Comparison of ENCODE assay signal across 19 cellular contexts in genomic region chr9:129070670-129071525, GRCh38. TPM values are rescaled to one million over a fixed set of nuclear protein-coding genes. Genes with fewer than 3 reads are reported as not detected.
A peak's percentile ranks its signal among the peaks of the same experiment; 100 is the strongest.
DNase-seq lines count a peak whose midpoint lies in the region; ATAC-seq, FAIRE-seq and TF ChIP-seq lines count a peak whose summit lies in the region.
"Had no signal": no experiment of that assay in that cellular context is flagged by ENCODE, and none has a peak within 500 bp of the region (broad histone marks: within the 10 kb centered on the region; RNA-seq: fewer than 3 reads in every experiment).

No MANE protein-coding gene starts in this region.

- 88% methylated on average over 6 of the region's 21 CpGs for WGBS in HepG2 (ENCODE audit: low lambda C conversion rate)

- no peak for TF ChIP-seq POLR2A in HepG2 (IDR thresholded peaks at IDR 0.05; ENCODE audit: insufficient read depth in 1 of 2, low read depth in 2 of 2, low read length in 2 of 2)

- BruUV-seq in HepG2 (replicated peaks; lab: Mats Ljungman, UMichigan), result no TSS peak

- ATAC-seq in T-cell (replicated peaks in 1 of 4) (no peak), HepG2 (no peak), GM21423 (IDR thresholded peaks at IDR 0.05; ENCODE audit: unreplicated experiment) (no peak)
- ATAC-seq: GM12878, natural killer cell, SK-N-SH treated with all-trans-retinoic acid at 6 μM for 48 hours had no signal

- H3K4me1 Mint-ChIP-seq in T-cell, result peaks cover 29 to 52% (median 42%) of the 10 kb centered on the region in 3 donors
- peaks cover 39% of the 10 kb centered on the region for H3K4me1 Mint-ChIP-seq in activated CD4-positive, alpha-beta memory T cell treated with anti-CD3 and anti-CD28 coated beads, Interleukin-2, amount 10 ng/mL, durations not matched to agents 7 days and 5 days

- H3K27ac Mint-ChIP-seq in T-cell, result peak overlapping the region; percentile 46 to 58
- H3K27ac Mint-ChIP-seq in activated CD4-positive, alpha-beta memory T cell treated with anti-CD3 and anti-CD28 coated beads, Interleukin-2, amount 10 ng/mL, durations not matched to agents 7 days and 5 days, result no peak overlapping the region
- H3K27ac Mint-ChIP-seq: memory B cell had no signal

- peaks cover 10 to 32% (median 16%) of the 10 kb centered on the region in 11 experiments for H3K36me3 ChIP-seq in BLaER1 treated with 17β-estradiol and CSF1 and Interleukin-3, amounts not matched to agents 10 nM and 100 nM
- peaks cover 3 to 16% of the 10 kb centered on the region in 2 experiments; a peak in 4 of 5 replicates for H3K36me3 ChIP-seq in HepG2 (replicated peaks in 1 of 2; ENCODE audit: control insufficient read depth in 1 of 2, insufficient read depth in 2 of 2, low read length in 2 of 2)
- H3K36me3 ChIP-seq in BE2C, result peaks cover 9% of the 10 kb centered on the region

- H3K27ac ChIP-seq in BLaER1 treated with 17β-estradiol and CSF1 and Interleukin-3, amounts not matched to agents 10 nM and 100 nM, result peak overlapping the region in 10 of 11 experiments; percentile 73 to 98 (median 92); a peak in 19 of 22 replicates
- no peak overlapping the region for H3K27ac ChIP-seq in HepG2 (ENCODE audit: extremely low read length, insufficient read depth, low read length)

- H3K9me3 Mint-ChIP-seq in T-cell, result no peaks in the 10 kb centered on the region
- no peaks in the 10 kb centered on the region for H3K9me3 Mint-ChIP-seq in activated CD4-positive, alpha-beta memory T cell treated with anti-CD3 and anti-CD28 coated beads, Interleukin-2, amount 10 ng/mL, durations not matched to agents 7 days and 5 days
- H3K9me3 Mint-ChIP-seq: memory B cell, natural killer cell had no signal

- no peaks in the 10 kb centered on the region for H3K79me2 ChIP-seq in HepG2 (ENCODE audit: insufficient read depth, low read length)

- in situ Hi-C loops in HepG2 (cut with HindIII; ENCODE audit: extremely low pct_ligation_motif_present, low pct_unique_long_range_greater_than_20kb), result no loop called here

- POLR2A ChIA-PET in T-cell (lab: Charles Lee), result no interaction called here
- POLR2A ChIA-PET in HepG2 (lab: Yijun Ruan, JAX), result no interaction called here
- POLR2A ChIA-PET in activated CD4-positive, alpha-beta memory T cell treated with anti-CD3 and anti-CD28 coated beads, Interleukin-2, amount 10 ng/mL, durations not matched to agents 7 days and 5 days (lab: Charles Lee), result interaction anchor here (0.9 to 4.6 kb wide), 2 partner anchors 10 to 33 kb away, joined by 3 to 25 read pairs; partner anchors contain the start of gene DOLPP1

- H2AFZ ChIP-seq in HepG2 (ENCODE audit: low read length), result no peak overlapping the region

- no peak for TF ChIP-seq RAD21 in HepG2 (CRISPR knock-in tag; IDR thresholded peaks at IDR 0.05)

- H3K9ac ChIP-seq in BLaER1 treated with 17β-estradiol and CSF1 and Interleukin-3, amounts not matched to agents 10 nM and 100 nM, result peak overlapping the region; percentile 27 to 87 (median 81); a peak in 20 of 22 replicates
- H3K9ac ChIP-seq in HepG2 (ENCODE audit: insufficient read depth, low read depth, low read length), result no peak overlapping the region

- no peaks in the 10 kb centered on the region for H3K36me3 Mint-ChIP-seq in T-cell
- H3K36me3 Mint-ChIP-seq in activated CD4-positive, alpha-beta memory T cell treated with anti-CD3 and anti-CD28 coated beads, Interleukin-2, amount 10 ng/mL, durations not matched to agents 7 days and 5 days (ENCODE audit: low read depth), result peaks cover 10% of the 10 kb centered on the region
- H3K36me3 Mint-ChIP-seq: memory B cell, natural killer cell had no signal

- CTCF ChIA-PET in T-cell (lab: Charles Lee) (no interaction called here), HepG2 (lab: Yijun Ruan, JAX; ENCODE audit: low intra/inter-chr PET ratio, low total read pairs) (no interaction called here)
- CTCF ChIA-PET in activated CD4-positive, alpha-beta memory T cell treated with anti-CD3 and anti-CD28 coated beads, Interleukin-2, amount 10 ng/mL, durations not matched to agents 7 days and 5 days (lab: Charles Lee), result no interaction called here

- H3K27me3 ChIP-seq in BLaER1 treated with 17β-estradiol and CSF1 and Interleukin-3, amounts not matched to agents 10 nM and 100 nM, result no peaks in the 10 kb centered on the region
- H3K27me3 ChIP-seq in HepG2 (ENCODE audit: control insufficient read depth in 1 of 2, insufficient read depth in 2 of 2, low read length in 2 of 2) (no peaks in the 10 kb centered on the region), BE2C (no peaks in the 10 kb centered on the region)
- H3K27me3 ChIP-seq: stomach had no signal

- H3K4me2 ChIP-seq in BLaER1 treated with 17β-estradiol and CSF1 and Interleukin-3, amounts not matched to agents 10 nM and 100 nM, result peak overlapping the region; percentile 82 to 99 (median 97)
- H3K4me2 ChIP-seq in HepG2 (ENCODE audit: low read depth, low read length), result no peak overlapping the region

- no peak for TF ChIP-seq CTCF in HepG2 (CRISPR knock-in tag; IDR thresholded peaks at IDR 0.05)
- TF ChIP-seq CTCF in BE2C (IDR thresholded peaks at IDR 0.05; ENCODE audit: low read depth, low read length), result no peak

- intact Hi-C loops in HepG2 (cut with micrococcal nuclease; ENCODE audit: unreplicated experiment), result no loop called here

- DNase-seq in CMK (ENCODE audit: low read depth) (peak; percentile 24), T-cell (no peak), HepG2 (ENCODE audit: low spot score) (no peak), BE2C (no peak)
- DNase-seq in activated CD4-positive, alpha-beta memory T cell treated with anti-CD3 and anti-CD28 coated beads, Interleukin-2, amount 10 ng/mL, durations not matched to agents 7 days and 5 days, result no peak
- DNase-seq: activated CD4-positive, alpha-beta T cell treated with anti-CD3 and anti-CD28 coated beads for 4 hours; activated T-cell treated with anti-CD3 and anti-CD28 coated beads for 4 hours; hippocampal formation; natural killer cell; NCI-H1694; NCI-H446 treated with DMSO at 0.1 percent for 48 hours; trophoblast cell had no signal

- no peaks in the 10 kb centered on the region for H3K9me3 ChIP-seq in BLaER1 treated with 17β-estradiol and CSF1 and Interleukin-3, amounts not matched to agents 10 nM and 100 nM (replicated peaks in 1 of 11)
- no peaks in the 10 kb centered on the region for H3K9me3 ChIP-seq in HepG2 (ENCODE audit: low read length)
- H3K9me3 ChIP-seq in BE2C, result no peaks in the 10 kb centered on the region
- H3K9me3 ChIP-seq: HAP-1, stomach had no signal

- H3K4me3 ChIP-seq in BLaER1 treated with 17β-estradiol and CSF1 and Interleukin-3, amounts not matched to agents 10 nM and 100 nM, result peak overlapping the region in 7 of 10 experiments; percentile 43 to 53 (median 49); a peak in 12 of 20 replicates
- H3K4me3 ChIP-seq in HepG2 (replicated peaks in 1 of 3; ENCODE audit: insufficient read depth in 1 of 3, low read depth in 2 of 3, low read length in 3 of 3) (no peak overlapping the region), BE2C (ENCODE audit: low read depth, low read length) (no peak overlapping the region)
- H3K4me3 ChIP-seq: GM12878, HAP-1, stomach had no signal

- H3K27me3 Mint-ChIP-seq in T-cell, result no peaks in the 10 kb centered on the region
- H3K27me3 Mint-ChIP-seq in activated CD4-positive, alpha-beta memory T cell treated with anti-CD3 and anti-CD28 coated beads, Interleukin-2, amount 10 ng/mL, durations not matched to agents 7 days and 5 days, result no peaks in the 10 kb centered on the region
- H3K27me3 Mint-ChIP-seq: memory B cell had no signal

- peak overlapping the region in 1 of 3 donors; percentile 15 for H3K4me3 Mint-ChIP-seq in T-cell
- no peak overlapping the region for H3K4me3 Mint-ChIP-seq in activated CD4-positive, alpha-beta memory T cell treated with anti-CD3 and anti-CD28 coated beads, Interleukin-2, amount 10 ng/mL, durations not matched to agents 7 days and 5 days
- H3K4me3 Mint-ChIP-seq: memory B cell, natural killer cell had no signal

- TF ChIP-seq EP300 in HepG2 (IDR thresholded peaks at IDR 0.05; ENCODE audit: low read depth in 2 of 2, low read length in 2 of 2), result no peak
- TF ChIP-seq EP300 in HepG2 (CRISPR knock-in tag; IDR thresholded peaks at IDR 0.05; ENCODE audit: borderline replicate concordance), result no peak

- no peaks in the 10 kb centered on the region for H4K20me1 ChIP-seq in BLaER1 treated with 17β-estradiol and CSF1 and Interleukin-3, amounts not matched to agents 10 nM and 100 nM
- H4K20me1 ChIP-seq in HepG2 (ENCODE audit: insufficient read depth, low read length), result no peaks in the 10 kb centered on the region

- H3K4me1 ChIP-seq in BLaER1 treated with 17β-estradiol and CSF1 and Interleukin-3, amounts not matched to agents 10 nM and 100 nM, result peaks cover 42 to 54% (median 52%) of the 10 kb centered on the region in 10 experiments
- peaks cover 19% of the 10 kb centered on the region for H3K4me1 ChIP-seq in HepG2 (ENCODE audit: insufficient read depth, low read length)
- H3K4me1 ChIP-seq in BE2C, result peaks cover 16% of the 10 kb centered on the region
- H3K4me1 ChIP-seq: HAP-1 had no signal

- FAIRE-seq in HepG2 (lab: Jason Lieb, UNC), result no peak
- FAIRE-seq: GM12878 had no signal

RNA-seq across cellular contexts. Expression of gene DOLPP1, which starts 10.0 kb away (rescaled TPM):
- total RNA-seq in T-cell (10 to 100 TPM in 3 of 5 donors, 1 to 10 TPM in 2; 5.1 to 14.4 (median 11.8) TPM), HepG2 (2016; rRNA removed; fragmentation: Illumina TruSeq; extraction: Trizol) (15.1 and 34.1 TPM in 2 replicates)
- 4.4 and 4.8 TPM in 2 replicates for total RNA-seq in HepG2 (2016; cell fraction: cytosol; rRNA removed; fragmentation: Illumina TruSeq; extraction: Trizol; ENCODE audit: low read depth)
- 14.3 and 33.9 TPM in 2 replicates for total RNA-seq in HepG2 (2016; cell fraction: insoluble cytoplasmic fraction; rRNA removed; fragmentation: Illumina TruSeq; extraction: Trizol)
- 11.5 and 12.2 TPM in 2 replicates for total RNA-seq in HepG2 (2016; cell fraction: membrane; rRNA removed; fragmentation: Illumina TruSeq; extraction: Trizol)
- total RNA-seq in HepG2 (2016; cell fraction: nucleus; rRNA removed; fragmentation: Illumina TruSeq; extraction: Trizol), result 27.9 and 34.5 TPM in 2 replicates
- polyA plus RNA-seq in HepG2 (2011; rRNA removed), result 20.9 and 21.0 TPM in 2 replicates
- polyA plus RNA-seq in HepG2 (2011; cell fraction: cytosol; rRNA removed), result 18.4 and 24.7 TPM in 2 replicates
- 17.8 and 22.4 TPM in 2 replicates for polyA plus RNA-seq in HepG2 (2011; cell fraction: nucleus; rRNA removed)
- polyA plus RNA-seq in HepG2 (2012), result 7.5 and 9.0 TPM in 2 replicates
- 3.5 and 3.7 TPM in 2 replicates for polyA plus RNA-seq in HepG2 (2016; cell fraction: cytosol; fragmentation: Illumina TruSeq; extraction: Trizol; ENCODE audit: low read depth)
- 15.8 and 16.0 TPM in 2 replicates for polyA plus RNA-seq in HepG2 (2016; cell fraction: insoluble cytoplasmic fraction; fragmentation: Illumina TruSeq; extraction: Trizol; ENCODE audit: low read depth)
- polyA plus RNA-seq in HepG2 (2016; cell fraction: membrane; fragmentation: Illumina TruSeq; extraction: Trizol; ENCODE audit: low read depth), result 6.2 and 7.2 TPM in 2 replicates
- 48.2 and 51.4 TPM in 2 replicates for polyA plus RNA-seq in HepG2 (2016; cell fraction: nucleus; fragmentation: Illumina TruSeq; extraction: Trizol; ENCODE audit: insufficient read depth, low read depth)
- polyA minus RNA-seq in HepG2 (2011; rRNA and poly(A)+ RNA removed; ENCODE audit: low replicate concordance), result 31.9 and 42.4 TPM in 2 replicates
- 9.3 and 12.5 TPM in 2 replicates for polyA minus RNA-seq in HepG2 (2011; cell fraction: cytosol; rRNA and poly(A)+ RNA removed)
- 4.4 and 6.6 TPM in 2 replicates for polyA minus RNA-seq in HepG2 (2011; cell fraction: nucleus; rRNA and poly(A)+ RNA removed)
- polyA plus RNA-seq in BE2C (2012; ENCODE audit: insufficient read depth, insufficient read length, low read depth), result 116 TPM
- 10 to 100 TPM; 12.9 to 16.3 TPM for total RNA-seq in activated CD4-positive, alpha-beta memory T cell treated with anti-CD3 and anti-CD28 coated beads, Interleukin-2, amount 10 ng/mL, durations not matched to agents 7 days and 5 days

RNA-seq across cellular contexts. Expression of gene MIGA2, which starts 34.5 kb away (rescaled TPM):
- total RNA-seq in T-cell (10 to 100 TPM; 60.8 to 95.7 (median 83.4) TPM), HepG2 (2016; rRNA removed; fragmentation: Illumina TruSeq; extraction: Trizol) (8.9 and 17.1 TPM in 2 replicates)
- total RNA-seq in HepG2 (2016; cell fraction: cytosol; rRNA removed; fragmentation: Illumina TruSeq; extraction: Trizol; ENCODE audit: low read depth), result 5.8 TPM in 2 replicates
- 8.3 and 17.7 TPM in 2 replicates for total RNA-seq in HepG2 (2016; cell fraction: insoluble cytoplasmic fraction; rRNA removed; fragmentation: Illumina TruSeq; extraction: Trizol)
- total RNA-seq in HepG2 (2016; cell fraction: membrane; rRNA removed; fragmentation: Illumina TruSeq; extraction: Trizol), result 6.6 and 6.9 TPM in 2 replicates
- 22.2 and 26.2 TPM in 2 replicates for total RNA-seq in HepG2 (2016; cell fraction: nucleus; rRNA removed; fragmentation: Illumina TruSeq; extraction: Trizol)
- 10.8 and 12.2 TPM in 2 replicates for polyA plus RNA-seq in HepG2 (2011; rRNA removed)
- 4.8 and 7.2 TPM in 2 replicates for polyA plus RNA-seq in HepG2 (2011; cell fraction: cytosol; rRNA removed)
- 118 and 145 TPM in 2 replicates for polyA plus RNA-seq in HepG2 (2011; cell fraction: nucleus; rRNA removed)
- 3.9 and 9.8 TPM in 2 replicates for polyA plus RNA-seq in HepG2 (2012)
- 1.3 and 1.6 TPM in 2 replicates for polyA plus RNA-seq in HepG2 (2016; cell fraction: cytosol; fragmentation: Illumina TruSeq; extraction: Trizol; ENCODE audit: low read depth)
- 5.8 and 6.3 TPM in 2 replicates for polyA plus RNA-seq in HepG2 (2016; cell fraction: insoluble cytoplasmic fraction; fragmentation: Illumina TruSeq; extraction: Trizol; ENCODE audit: low read depth)
- polyA plus RNA-seq in HepG2 (2016; cell fraction: membrane; fragmentation: Illumina TruSeq; extraction: Trizol; ENCODE audit: low read depth), result 3.4 and 4.3 TPM in 2 replicates
- polyA plus RNA-seq in HepG2 (2016; cell fraction: nucleus; fragmentation: Illumina TruSeq; extraction: Trizol; ENCODE audit: insufficient read depth, low read depth), result 44.0 and 50.8 TPM in 2 replicates
- 17.4 and 26.1 TPM in 2 replicates for polyA minus RNA-seq in HepG2 (2011; rRNA and poly(A)+ RNA removed; ENCODE audit: low replicate concordance)
- polyA minus RNA-seq in HepG2 (2011; cell fraction: cytosol; rRNA and poly(A)+ RNA removed), result 4.4 and 5.0 TPM in 2 replicates
- polyA minus RNA-seq in HepG2 (2011; cell fraction: nucleus; rRNA and poly(A)+ RNA removed), result 18.5 and 19.6 TPM in 2 replicates
- polyA plus RNA-seq in BE2C (2012; ENCODE audit: insufficient read depth, insufficient read length, low read depth), result 71.4 TPM
- 10 to 100 TPM; 36.5 to 40.9 TPM for total RNA-seq in activated CD4-positive, alpha-beta memory T cell treated with anti-CD3 and anti-CD28 coated beads, Interleukin-2, amount 10 ng/mL, durations not matched to agents 7 days and 5 days

RNA-seq across cellular contexts. Expression of gene CRAT, which starts 39.7 kb away (rescaled TPM):
- total RNA-seq in T-cell (10 to 100 TPM in 4 of 5 donors, 1 to 10 TPM in 1; 6.6 to 17.5 (median 13.9) TPM), HepG2 (2016; rRNA removed; fragmentation: Illumina TruSeq; extraction: Trizol) (26.6 and 29.3 TPM in 2 replicates)
- total RNA-seq in HepG2 (2016; cell fraction: cytosol; rRNA removed; fragmentation: Illumina TruSeq; extraction: Trizol; ENCODE audit: low read depth), result 13.7 and 20.3 TPM in 2 replicates
- total RNA-seq in HepG2 (2016; cell fraction: insoluble cytoplasmic fraction; rRNA removed; fragmentation: Illumina TruSeq; extraction: Trizol), result 24.5 and 28.0 TPM in 2 replicates
- total RNA-seq in HepG2 (2016; cell fraction: membrane; rRNA removed; fragmentation: Illumina TruSeq; extraction: Trizol), result 27.1 and 32.0 TPM in 2 replicates
- 17.6 and 18.1 TPM in 2 replicates for total RNA-seq in HepG2 (2016; cell fraction: nucleus; rRNA removed; fragmentation: Illumina TruSeq; extraction: Trizol)
- 26.1 and 31.1 TPM in 2 replicates for polyA plus RNA-seq in HepG2 (2011; rRNA removed)
- polyA plus RNA-seq in HepG2 (2011; cell fraction: cytosol; rRNA removed), result 21.4 and 24.4 TPM in 2 replicates
- 62.4 and 63.9 TPM in 2 replicates for polyA plus RNA-seq in HepG2 (2011; cell fraction: nucleus; rRNA removed)
- 32.3 and 32.7 TPM in 2 replicates for polyA plus RNA-seq in HepG2 (2012)
- 18.5 and 23.3 TPM in 2 replicates for polyA plus RNA-seq in HepG2 (2016; cell fraction: cytosol; fragmentation: Illumina TruSeq; extraction: Trizol; ENCODE audit: low read depth)
- 27.2 and 34.4 TPM in 2 replicates for polyA plus RNA-seq in HepG2 (2016; cell fraction: insoluble cytoplasmic fraction; fragmentation: Illumina TruSeq; extraction: Trizol; ENCODE audit: low read depth)
- polyA plus RNA-seq in HepG2 (2016; cell fraction: membrane; fragmentation: Illumina TruSeq; extraction: Trizol; ENCODE audit: low read depth), result 26.8 and 32.7 TPM in 2 replicates
- 29.5 and 29.9 TPM in 2 replicates for polyA plus RNA-seq in HepG2 (2016; cell fraction: nucleus; fragmentation: Illumina TruSeq; extraction: Trizol; ENCODE audit: insufficient read depth, low read depth)
- 7.1 and 60.6 TPM in 2 replicates for polyA minus RNA-seq in HepG2 (2011; rRNA and poly(A)+ RNA removed; ENCODE audit: low replicate concordance)
- 24.5 and 25.6 TPM in 2 replicates for polyA minus RNA-seq in HepG2 (2011; cell fraction: cytosol; rRNA and poly(A)+ RNA removed)
- 11.7 and 16.0 TPM in 2 replicates for polyA minus RNA-seq in HepG2 (2011; cell fraction: nucleus; rRNA and poly(A)+ RNA removed)
- 15.2 TPM for polyA plus RNA-seq in BE2C (2012; ENCODE audit: insufficient read depth, insufficient read length, low read depth)
- total RNA-seq in activated CD4-positive, alpha-beta memory T cell treated with anti-CD3 and anti-CD28 coated beads, Interleukin-2, amount 10 ng/mL, durations not matched to agents 7 days and 5 days, result 10 to 100 TPM; 17.3 to 18.2 TPM

RNA-seq across cellular contexts. Expression of gene PTPA, which starts 40.3 kb away (rescaled TPM):
- total RNA-seq in T-cell, result 10 to 100 TPM; 51.3 to 71.5 (median 65.5) TPM
- total RNA-seq in HepG2 (2016; rRNA removed; fragmentation: Illumina TruSeq; extraction: Trizol), result 105 and 109 TPM in 2 replicates
- total RNA-seq in HepG2 (2016; cell fraction: cytosol; rRNA removed; fragmentation: Illumina TruSeq; extraction: Trizol; ENCODE audit: low read depth), result 13.7 and 14.3 TPM in 2 replicates
- 107 and 108 TPM in 2 replicates for total RNA-seq in HepG2 (2016; cell fraction: insoluble cytoplasmic fraction; rRNA removed; fragmentation: Illumina TruSeq; extraction: Trizol)
- total RNA-seq in HepG2 (2016; cell fraction: membrane; rRNA removed; fragmentation: Illumina TruSeq; extraction: Trizol), result 42.5 and 49.9 TPM in 2 replicates
- 57.5 and 66.5 TPM in 2 replicates for total RNA-seq in HepG2 (2016; cell fraction: nucleus; rRNA removed; fragmentation: Illumina TruSeq; extraction: Trizol)
- polyA plus RNA-seq in HepG2 (2011; rRNA removed), result 79.3 and 86.0 TPM in 2 replicates
- 78.6 and 93.8 TPM in 2 replicates for polyA plus RNA-seq in HepG2 (2011; cell fraction: cytosol; rRNA removed)
- 64.7 and 73.4 TPM in 2 replicates for polyA plus RNA-seq in HepG2 (2011; cell fraction: nucleus; rRNA removed)
- polyA plus RNA-seq in HepG2 (2012), result 58.7 and 58.8 TPM in 2 replicates
- 12.7 and 14.2 TPM in 2 replicates for polyA plus RNA-seq in HepG2 (2016; cell fraction: cytosol; fragmentation: Illumina TruSeq; extraction: Trizol; ENCODE audit: low read depth)
- 95.6 and 101 TPM in 2 replicates for polyA plus RNA-seq in HepG2 (2016; cell fraction: insoluble cytoplasmic fraction; fragmentation: Illumina TruSeq; extraction: Trizol; ENCODE audit: low read depth)
- polyA plus RNA-seq in HepG2 (2016; cell fraction: membrane; fragmentation: Illumina TruSeq; extraction: Trizol; ENCODE audit: low read depth), result 35.2 and 36.7 TPM in 2 replicates
- polyA plus RNA-seq in HepG2 (2016; cell fraction: nucleus; fragmentation: Illumina TruSeq; extraction: Trizol; ENCODE audit: insufficient read depth, low read depth), result 80.4 and 88.7 TPM in 2 replicates
- 104 and 215 TPM in 2 replicates for polyA minus RNA-seq in HepG2 (2011; rRNA and poly(A)+ RNA removed; ENCODE audit: low replicate concordance)
- 57.5 and 58.2 TPM in 2 replicates for polyA minus RNA-seq in HepG2 (2011; cell fraction: cytosol; rRNA and poly(A)+ RNA removed)
- 32.4 and 34.9 TPM in 2 replicates for polyA minus RNA-seq in HepG2 (2011; cell fraction: nucleus; rRNA and poly(A)+ RNA removed)
- polyA plus RNA-seq in BE2C (2012; ENCODE audit: insufficient read depth, insufficient read length, low read depth), result 175 TPM
- total RNA-seq in activated CD4-positive, alpha-beta memory T cell treated with anti-CD3 and anti-CD28 coated beads, Interleukin-2, amount 10 ng/mL, durations not matched to agents 7 days and 5 days, result 10 to 100 TPM; 88.3 to 97.7 TPM

RNA-seq across cellular contexts. Expression of gene SH3GLB2, which starts 42.8 kb away (rescaled TPM):
- total RNA-seq in T-cell, result 100 to 1,000 TPM in 3 of 5 donors, 10 to 100 TPM in 2; 85.8 to 140 (median 131) TPM
- 10.5 and 24.0 TPM in 2 replicates for total RNA-seq in HepG2 (2016; rRNA removed; fragmentation: Illumina TruSeq; extraction: Trizol)
- 5.7 and 6.3 TPM in 2 replicates for total RNA-seq in HepG2 (2016; cell fraction: cytosol; rRNA removed; fragmentation: Illumina TruSeq; extraction: Trizol; ENCODE audit: low read depth)
- 10.1 and 22.9 TPM in 2 replicates for total RNA-seq in HepG2 (2016; cell fraction: insoluble cytoplasmic fraction; rRNA removed; fragmentation: Illumina TruSeq; extraction: Trizol)
- 9.8 and 12.3 TPM in 2 replicates for total RNA-seq in HepG2 (2016; cell fraction: membrane; rRNA removed; fragmentation: Illumina TruSeq; extraction: Trizol)
- total RNA-seq in HepG2 (2016; cell fraction: nucleus; rRNA removed; fragmentation: Illumina TruSeq; extraction: Trizol), result 28.6 and 31.6 TPM in 2 replicates
- 40.6 and 68.0 TPM in 2 replicates for polyA plus RNA-seq in HepG2 (2011; rRNA removed)
- 23.7 and 25.8 TPM in 2 replicates for polyA plus RNA-seq in HepG2 (2011; cell fraction: cytosol; rRNA removed)
- polyA plus RNA-seq in HepG2 (2011; cell fraction: nucleus; rRNA removed), result 356 and 393 TPM in 2 replicates
- polyA plus RNA-seq in HepG2 (2012), result 17.4 and 18.7 TPM in 2 replicates
- polyA plus RNA-seq in HepG2 (2016; cell fraction: cytosol; fragmentation: Illumina TruSeq; extraction: Trizol; ENCODE audit: low read depth), result 7.5 and 8.5 TPM in 2 replicates
- 13.7 and 15.9 TPM in 2 replicates for polyA plus RNA-seq in HepG2 (2016; cell fraction: insoluble cytoplasmic fraction; fragmentation: Illumina TruSeq; extraction: Trizol; ENCODE audit: low read depth)
- 11.0 and 13.2 TPM in 2 replicates for polyA plus RNA-seq in HepG2 (2016; cell fraction: membrane; fragmentation: Illumina TruSeq; extraction: Trizol; ENCODE audit: low read depth)
- 80.7 and 100 TPM in 2 replicates for polyA plus RNA-seq in HepG2 (2016; cell fraction: nucleus; fragmentation: Illumina TruSeq; extraction: Trizol; ENCODE audit: insufficient read depth, low read depth)
- 29.6 and 163 TPM in 2 replicates for polyA minus RNA-seq in HepG2 (2011; rRNA and poly(A)+ RNA removed; ENCODE audit: low replicate concordance)
- polyA minus RNA-seq in HepG2 (2011; cell fraction: cytosol; rRNA and poly(A)+ RNA removed), result 10.4 and 14.1 TPM in 2 replicates
- 20.3 and 22.6 TPM in 2 replicates for polyA minus RNA-seq in HepG2 (2011; cell fraction: nucleus; rRNA and poly(A)+ RNA removed)
- 114 TPM for polyA plus RNA-seq in BE2C (2012; ENCODE audit: insufficient read depth, insufficient read length, low read depth)
- 10 to 100 TPM; 87.0 to 90.5 TPM for total RNA-seq in activated CD4-positive, alpha-beta memory T cell treated with anti-CD3 and anti-CD28 coated beads, Interleukin-2, amount 10 ng/mL, durations not matched to agents 7 days and 5 days

Comparison
In these comparisons a context has a peak if more than half of its experiments do, and no peak if none do; other contexts are left out.
1. H3K4me3 ChIP-seq: peak in BLaER1 treated with 17β-estradiol and CSF1 and Interleukin-3, amounts not matched to agents 10 nM and 100 nM (7 of 10); none in HepG2 (0 of 3) and BE2C (single experiment).